ENCODE assay signal across 1 cellular context in the genomic region with DNA sequence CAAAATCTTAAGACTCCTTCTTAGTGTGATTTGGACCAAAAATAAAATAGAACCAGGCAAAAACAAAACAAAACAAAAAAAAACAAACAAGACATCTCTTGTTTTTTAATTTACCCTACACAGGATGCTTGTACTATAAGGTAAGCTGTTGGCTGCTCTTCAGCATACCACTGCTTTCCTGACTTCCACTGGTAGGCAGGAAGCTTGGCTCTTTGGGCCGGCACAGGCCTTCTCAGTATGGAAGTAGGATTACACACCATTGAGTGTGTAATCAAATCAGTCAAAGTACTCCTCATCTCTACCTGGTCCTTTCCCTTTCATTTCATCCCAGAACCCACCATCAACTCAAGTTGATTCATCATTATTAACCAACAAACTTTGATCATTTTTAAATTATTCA.
TF ChIP-seq lines count a peak whose summit lies in the region.

No MANE protein-coding gene starts in this region.

TF ChIP-seq in IMR-90, 13 proteins besides CTCF, POLR2A, EP300 and RAD21:
- TF ChIP-seq CEBPB (IDR thresholded peaks at IDR 0.05; ENCODE audit: low read depth, low read length) (no peak), FOS (IDR thresholded peaks at IDR 0.05; ENCODE audit: low read depth, low read length) (no peak), NFE2L2 (IDR thresholded peaks at IDR 0.05; ENCODE audit: low read depth, low read length) (no peak), BHLHE40 (IDR thresholded peaks at IDR 0.05; ENCODE audit: low read depth, low read length) (no peak), MAFK (IDR thresholded peaks at IDR 0.05; ENCODE audit: low read depth, low read length) (no peak), RFX5 (IDR thresholded peaks at IDR 0.05; ENCODE audit: low read depth, low read length) (no peak), CHD1 (IDR thresholded peaks at IDR 0.05; ENCODE audit: low read depth, low read length) (no peak), SMC3 (IDR thresholded peaks at IDR 0.05; ENCODE audit: low read depth, low read length) (no peak), MXI1 (IDR thresholded peaks at IDR 0.05; ENCODE audit: borderline replicate concordance, low read depth, low read length) (no peak), RCOR1 (IDR thresholded peaks at IDR 0.05; ENCODE audit: insufficient replicate concordance, low read length) (no peak), MAZ (IDR thresholded peaks at IDR 0.05; ENCODE audit: borderline replicate concordance, low read depth, low read length) (no peak)
- TF ChIP-seq, protein P1, sequence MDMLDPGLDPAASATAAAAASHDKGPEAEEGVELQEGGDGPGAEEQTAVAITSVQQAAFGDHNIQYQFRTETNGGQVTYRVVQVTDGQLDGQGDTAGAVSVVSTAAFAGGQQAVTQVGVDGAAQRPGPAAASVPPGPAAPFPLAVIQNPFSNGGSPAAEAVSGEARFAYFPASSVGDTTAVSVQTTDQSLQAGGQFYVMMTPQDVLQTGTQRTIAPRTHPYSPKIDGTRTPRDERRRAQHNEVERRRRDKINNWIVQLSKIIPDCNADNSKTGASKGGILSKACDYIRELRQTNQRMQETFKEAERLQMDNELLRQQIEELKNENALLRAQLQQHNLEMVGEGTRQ (IDR thresholded peaks at IDR 0.05; ENCODE audit: low read depth, low read length), result no peak
